ENCODE assay signal across 8 cellular contexts in the genomic region with DNA sequence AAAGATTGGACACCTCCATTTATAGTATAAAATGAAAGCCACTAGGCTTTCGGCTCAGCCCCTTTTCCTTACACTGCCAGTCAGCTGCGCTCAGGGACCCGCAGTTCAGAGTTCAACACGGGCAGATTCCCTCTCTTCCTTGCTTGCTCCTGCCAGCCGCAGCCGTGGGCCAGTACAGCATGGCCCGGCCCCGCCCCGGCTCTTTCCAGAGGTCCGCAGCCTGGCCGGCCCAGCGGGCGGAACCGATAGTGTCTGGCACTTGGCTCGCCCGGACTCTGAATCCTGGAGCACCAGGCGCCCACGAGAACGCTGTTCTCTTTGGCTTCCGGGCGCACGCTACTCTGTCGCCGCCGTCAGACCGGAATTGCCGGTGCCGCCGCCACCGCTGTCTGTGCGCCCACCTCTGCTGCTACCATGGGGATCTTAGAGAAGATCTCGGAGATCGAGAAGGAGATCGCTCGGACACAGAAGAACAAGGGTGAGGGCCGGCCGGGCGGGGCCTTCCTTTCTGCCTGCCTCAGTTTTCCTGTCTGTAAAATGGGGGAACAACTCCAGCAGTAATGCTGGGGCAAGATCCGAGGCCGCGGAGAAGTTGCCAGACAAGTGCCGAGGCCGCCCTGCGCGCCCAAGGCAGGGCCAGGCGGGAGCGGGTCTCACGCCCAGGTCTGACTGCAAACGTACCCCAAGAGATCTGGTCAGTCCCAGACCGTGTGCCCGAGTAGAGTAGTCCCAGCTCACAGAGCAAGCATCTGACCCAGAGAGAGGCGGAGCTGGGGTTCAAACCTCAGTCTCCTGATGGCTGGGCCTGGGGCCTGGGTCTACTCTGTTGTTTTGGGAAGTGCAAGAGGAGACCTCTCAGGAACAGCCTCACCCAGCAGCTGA. TPM values are rescaled to one million over a fixed set of nuclear protein-coding genes. Genes with fewer than 3 reads are reported as not detected.
A peak's percentile ranks its signal among the peaks of the same experiment; 100 is the strongest.
DNase-seq lines count a peak whose midpoint lies in the region; ATAC-seq and TF ChIP-seq lines count a peak whose summit lies in the region.

A gene with protein sequence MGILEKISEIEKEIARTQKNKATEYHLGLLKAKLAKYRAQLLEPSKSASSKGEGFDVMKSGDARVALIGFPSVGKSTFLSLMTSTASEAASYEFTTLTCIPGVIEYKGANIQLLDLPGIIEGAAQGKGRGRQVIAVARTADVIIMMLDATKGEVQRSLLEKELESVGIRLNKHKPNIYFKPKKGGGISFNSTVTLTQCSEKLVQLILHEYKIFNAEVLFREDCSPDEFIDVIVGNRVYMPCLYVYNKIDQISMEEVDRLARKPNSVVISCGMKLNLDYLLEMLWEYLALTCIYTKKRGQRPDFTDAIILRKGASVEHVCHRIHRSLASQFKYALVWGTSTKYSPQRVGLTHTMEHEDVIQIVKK (plus strand): TSS at position 339 of the 882 bp plus-strand sequence. CDS start 76 bp downstream, at position 415.

- peak within 1 kb of the TSS; percentile 73 to 91 (median 84) for H3K4me3 ChIP-seq in BLaER1 treated with 17β-estradiol and CSF1 and Interleukin-3, amounts not matched to agents 10 nM and 100 nM
- H3K4me3 ChIP-seq in duodenal mucosa (ENCODE audit: low read depth in 1 of 2, low read length in 2 of 2) (peak within 1 kb of the TSS; percentile 90 to 98), right lobe of liver (peak within 1 kb of the TSS; percentile 77 to 96 (median 83))

- H3K4me1 Mint-ChIP-seq in activated CD4-positive, alpha-beta memory T cell treated with anti-CD3 and anti-CD28 coated beads for 36 hours (ENCODE audit: low read depth) = peaks cover 25% of the 10 kb centered on the region

- intact Hi-C loops in activated CD4-positive, alpha-beta memory T cell treated with anti-CD3 and anti-CD28 coated beads for 36 hours (cut with micrococcal nuclease) = loop anchor here (1.0 to 5.0 kb wide), 2 partner anchors 49 to 94 kb away; partner anchors contain the start of genes ALKBH5, ATPAF2 and GID4
- intact Hi-C loops in right lobe of liver (cut with DNase I) = no loop called here

- H4K20me1 ChIP-seq in BLaER1 treated with 17β-estradiol and CSF1 and Interleukin-3, amounts not matched to agents 10 nM and 100 nM = peaks cover 0 to 15% (median 3%) of the 10 kb centered on the region in 11 experiments; a peak in 6 of 22 replicates

- no peaks in the 10 kb centered on the region for H3K27me3 ChIP-seq in BLaER1 treated with 17β-estradiol and CSF1 and Interleukin-3, amounts not matched to agents 10 nM and 100 nM
- H3K27me3 ChIP-seq in duodenal mucosa (ENCODE audit: control insufficient read depth in 1 of 2, insufficient read depth in 2 of 2, low read length in 2 of 2) (no peaks in the 10 kb centered on the region), right lobe of liver (no peaks in the 10 kb centered on the region)

- H3K27me3 Mint-ChIP-seq in activated CD4-positive, alpha-beta memory T cell treated with anti-CD3 and anti-CD28 coated beads for 36 hours = no peaks in the 10 kb centered on the region

- DNase-seq in NCI-H774 (lab: John Stamatoyannopoulos, UW) = peak; percentile 76
- DNase-seq in activated CD4-positive, alpha-beta memory T cell treated with anti-CD3 and anti-CD28 coated beads for 36 hours = peak; percentile 93
- DNase-seq in right lobe of liver = peak; percentile 91 to 93 (median 93)
- DNase-seq in stimulated activated CD4-positive, alpha-beta T cell treated with anti-CD3 and anti-CD28 coated beads, Interleukin-4, amount 100 ng/mL, for 24 hours = peak; percentile 90

- H3K9ac ChIP-seq in BLaER1 treated with 17β-estradiol and CSF1 and Interleukin-3, amounts not matched to agents 10 nM and 100 nM = peak within 1 kb of the TSS; percentile 78 to 88 (median 84)
- H3K9ac ChIP-seq in duodenal mucosa (ENCODE audit: low read depth in 1 of 2, low read length in 2 of 2) = peak within 1 kb of the TSS; percentile 63 to 87

- H3K4me3 Mint-ChIP-seq in activated CD4-positive, alpha-beta memory T cell treated with anti-CD3 and anti-CD28 coated beads for 36 hours = peak within 1 kb of the TSS; percentile 99

- H3K27ac Mint-ChIP-seq in activated CD4-positive, alpha-beta memory T cell treated with anti-CD3 and anti-CD28 coated beads for 36 hours = peak within 1 kb of the TSS; percentile 94

- peak in 1 of 4 donors; percentile 23 for TF ChIP-seq CTCF in right lobe of liver (IDR thresholded peaks at IDR 0.05)

- H3K36me3 Mint-ChIP-seq in activated CD4-positive, alpha-beta memory T cell treated with anti-CD3 and anti-CD28 coated beads for 36 hours = peaks cover 5% of the 10 kb centered on the region

- ATAC-seq in GM19351 (IDR thresholded peaks at IDR 0.05; ENCODE audit: unreplicated experiment) (peak; percentile 78), HG03520 (IDR thresholded peaks at IDR 0.05; ENCODE audit: unreplicated experiment) (peak; percentile 87), right lobe of liver (peak; percentile 98 to 99 (median 98))

- POLR2A ChIA-PET in activated CD4-positive, alpha-beta memory T cell treated with anti-CD3 and anti-CD28 coated beads for 36 hours (lab: Charles Lee) = interaction anchor here (1.0 kb wide), 1 partner anchor 11 kb away, joined by 4 read pairs; no protein-coding TSS in a partner anchor

- H3K4me1 ChIP-seq in BLaER1 treated with 17β-estradiol and CSF1 and Interleukin-3, amounts not matched to agents 10 nM and 100 nM = peaks cover 15 to 30% (median 20%) of the 10 kb centered on the region in 10 experiments
- H3K4me1 ChIP-seq in duodenal mucosa (ENCODE audit: control insufficient read depth in 1 of 2, insufficient read depth in 2 of 2, low read length in 2 of 2) = peaks cover 7 to 10% of the 10 kb centered on the region in 2 donors
- peaks cover 0 to 13% (median 0%) of the 10 kb centered on the region in 4 donors for H3K4me1 ChIP-seq in right lobe of liver

- CTCF ChIA-PET in activated CD4-positive, alpha-beta memory T cell treated with anti-CD3 and anti-CD28 coated beads for 36 hours (lab: Charles Lee) = no interaction called here

- peak within 1 kb of the TSS; percentile 74 to 87 (median 82) for H3K27ac ChIP-seq in BLaER1 treated with 17β-estradiol and CSF1 and Interleukin-3, amounts not matched to agents 10 nM and 100 nM
- no peak within 1 kb of the TSS for H3K27ac ChIP-seq in duodenal mucosa (ENCODE audit: low read depth, low read length)
- peak within 1 kb of the TSS; percentile 52 to 67 (median 64) for H3K27ac ChIP-seq in right lobe of liver

- WGBS in right lobe of liver (ENCODE audit: insufficient coverage, low coverage, low lambda C conversion rate, missing lambda C conversion rate) = 0% methylated on average over 18 of the region's 52 CpGs

- no peak for TF ChIP-seq POLR2A in right lobe of liver (IDR thresholded peaks at IDR 0.05)

- H3K9me3 Mint-ChIP-seq in activated CD4-positive, alpha-beta memory T cell treated with anti-CD3 and anti-CD28 coated beads for 36 hours = no peaks in the 10 kb centered on the region

- H3K4me2 ChIP-seq in BLaER1 treated with 17β-estradiol and CSF1 and Interleukin-3, amounts not matched to agents 10 nM and 100 nM = peak within 1 kb of the TSS; percentile 83 to 99 (median 90)

- H3K9me3 ChIP-seq in BLaER1 treated with 17β-estradiol and CSF1 and Interleukin-3, amounts not matched to agents 10 nM and 100 nM (replicated peaks in 1 of 11) = no peaks in the 10 kb centered on the region
- H3K9me3 ChIP-seq in duodenal mucosa (ENCODE audit: control insufficient read depth in 1 of 2, low read length in 2 of 2) (no peaks in the 10 kb centered on the region), right lobe of liver (no peaks in the 10 kb centered on the region)

- peaks cover 19 to 29% (median 24%) of the 10 kb centered on the region in 11 experiments for H3K36me3 ChIP-seq in BLaER1 treated with 17β-estradiol and CSF1 and Interleukin-3, amounts not matched to agents 10 nM and 100 nM
- peaks cover 2 to 7% of the 10 kb centered on the region in 2 donors for H3K36me3 ChIP-seq in duodenal mucosa (ENCODE audit: control insufficient read depth in 1 of 2, insufficient read depth in 2 of 2, low read length in 2 of 2)
- peaks cover 0 to 4% (median 0%) of the 10 kb centered on the region in 4 donors for H3K36me3 ChIP-seq in right lobe of liver

RNA-seq across cellular contexts. Expression of the gene that starts here (rescaled TPM):
- total RNA-seq in activated CD4-positive, alpha-beta memory T cell treated with anti-CD3 and anti-CD28 coated beads for 36 hours = 10 to 100 TPM; 37.7 to 39.3 TPM
- total RNA-seq in right lobe of liver = 10 to 100 TPM; 10.4 to 28.8 (median 17.3) TPM
